ENCODE assay signal across 14 cellular contexts in the genomic region with DNA sequence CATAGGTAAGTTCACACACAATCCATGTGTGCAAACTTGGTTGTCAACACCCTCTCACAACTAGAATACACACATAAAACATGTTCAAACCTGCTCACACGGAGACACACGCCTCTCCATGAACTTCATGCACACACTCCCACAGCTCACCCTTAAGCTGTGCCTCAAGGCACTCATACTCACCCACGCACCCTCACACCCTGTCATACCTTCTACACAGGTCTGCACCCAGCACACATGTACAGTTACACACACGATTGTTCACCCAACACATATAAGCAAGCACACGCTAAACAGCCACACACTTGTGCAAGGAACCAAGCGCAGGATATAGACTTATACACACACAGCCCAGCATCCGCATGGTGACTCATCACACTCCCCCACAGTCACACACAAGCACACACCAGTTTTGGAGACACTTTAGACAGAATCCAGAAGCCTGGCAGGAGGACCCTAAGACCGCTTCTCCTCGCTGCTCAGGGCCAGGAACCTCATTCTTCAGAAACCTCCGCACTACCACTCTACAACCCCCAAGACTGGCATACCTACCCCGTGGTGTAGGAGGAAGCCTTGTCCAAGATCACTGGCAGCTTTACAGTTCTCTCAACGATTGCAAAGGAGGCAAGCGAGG.
"Had no signal": no experiment of that assay in that cellular context is flagged by ENCODE, and none has a peak within 500 bp of the region (broad histone marks: within the 10 kb centered on the region; RNA-seq: fewer than 3 reads in every experiment).

No MANE protein-coding gene starts in this region.

- DNase-seq: cortex of kidney; effector memory CD4-positive, alpha-beta T cell; gastrocnemius medialis; heart right ventricle; kidney glomerular epithelial cell; mesendoderm; natural killer cell; stimulated activated CD4-positive, alpha-beta T cell treated with anti-CD3 and anti-CD28 coated beads, Interleukin-2, amount 100 ng/mL, for 24 hours; stimulated activated CD4-positive, alpha-beta T cell treated with anti-CD3 and anti-CD28 coated beads, Interleukin-4, amount 100 ng/mL, for 4 hours; stimulated activated naive B cell treated with anti-CD40 and anti-IgM and Interleukin-4, amounts not matched to agents 10 μg/mL and 1 μg/mL and 100 μg/mL, for 72 hours; stimulated activated naive CD8-positive, alpha-beta T cell treated with anti-CD3 and anti-CD28 coated beads, Interleukin-15, amount 100 ng/mL, for 72 hours; upper lobe of left lung had no signal

- ATAC-seq: esophagus mucosa; gastrocnemius medialis; heart right ventricle; natural killer cell; sciatic nerve; stimulated activated naive B cell treated with anti-CD40 and anti-IgM and Interleukin-4, amounts not matched to agents 10 μg/mL and 1 μg/mL and 100 μg/mL, for 72 hours; stimulated activated naive CD8-positive, alpha-beta T cell treated with anti-CD3 and anti-CD28 coated beads, Interleukin-15, amount 100 ng/mL, for 72 hours had no signal
